In genomic region chr1:229273507-229274232, GRCh38 we compare ENCODE assay signal across 1 cellular context.
TF ChIP-seq lines count a peak whose summit lies in the region.

No MANE protein-coding gene starts in this region.

TF ChIP-seq in liver, 16 proteins besides CTCF, POLR2A, EP300 and RAD21 (continued from another document):
- peak; percentile 57 for TF ChIP-seq REST (IDR thresholded peaks at IDR 0.05)
- TF ChIP-seq YY1 (IDR thresholded peaks at IDR 0.05) = peak; percentile 90
- peak; percentile 86 for TF ChIP-seq SP1 (IDR thresholded peaks at IDR 0.05)
- peak; percentile 40 for TF ChIP-seq ATF3 (IDR thresholded peaks at IDR 0.05)
- peak; percentile 70 for TF ChIP-seq MAX (IDR thresholded peaks at IDR 0.05)
- peak; percentile 85 to 89 for TF ChIP-seq RXRA (IDR thresholded peaks at IDR 0.05)
- peak; percentile 40 for TF ChIP-seq HNF4G (IDR thresholded peaks at IDR 0.05)
- peak; percentile 44 for TF ChIP-seq ZBTB33 (IDR thresholded peaks at IDR 0.05)
- TF ChIP-seq NR2F2 (IDR thresholded peaks at IDR 0.05) = peak; percentile 57
- TF ChIP-seq EGR1 (IDR thresholded peaks at IDR 0.05; ENCODE audit: low read depth in 2 of 2) = peak in 1 of 2 donors; percentile 11
- peak in 1 of 2 donors; percentile 25 for TF ChIP-seq GABPA (IDR thresholded peaks at IDR 0.05 in 1 of 2, conservative IDR thresholded peaks at IDR 0.05 in 1 of 2)
- TF ChIP-seq HNF4A (conservative IDR thresholded peaks at IDR 0.05) = peak; percentile 87
